1 cellular context compared by ENCODE assay signal in genomic region chr19:11380653-11381534, GRCh38.
TF ChIP-seq lines count a peak whose summit lies in the region.

No MANE protein-coding gene starts in this region.

TF ChIP-seq in HepG2, 621 proteins besides CTCF, POLR2A, EP300 and RAD21 (continued from another document and continues in another):
- TF ChIP-seq, protein P1, sequence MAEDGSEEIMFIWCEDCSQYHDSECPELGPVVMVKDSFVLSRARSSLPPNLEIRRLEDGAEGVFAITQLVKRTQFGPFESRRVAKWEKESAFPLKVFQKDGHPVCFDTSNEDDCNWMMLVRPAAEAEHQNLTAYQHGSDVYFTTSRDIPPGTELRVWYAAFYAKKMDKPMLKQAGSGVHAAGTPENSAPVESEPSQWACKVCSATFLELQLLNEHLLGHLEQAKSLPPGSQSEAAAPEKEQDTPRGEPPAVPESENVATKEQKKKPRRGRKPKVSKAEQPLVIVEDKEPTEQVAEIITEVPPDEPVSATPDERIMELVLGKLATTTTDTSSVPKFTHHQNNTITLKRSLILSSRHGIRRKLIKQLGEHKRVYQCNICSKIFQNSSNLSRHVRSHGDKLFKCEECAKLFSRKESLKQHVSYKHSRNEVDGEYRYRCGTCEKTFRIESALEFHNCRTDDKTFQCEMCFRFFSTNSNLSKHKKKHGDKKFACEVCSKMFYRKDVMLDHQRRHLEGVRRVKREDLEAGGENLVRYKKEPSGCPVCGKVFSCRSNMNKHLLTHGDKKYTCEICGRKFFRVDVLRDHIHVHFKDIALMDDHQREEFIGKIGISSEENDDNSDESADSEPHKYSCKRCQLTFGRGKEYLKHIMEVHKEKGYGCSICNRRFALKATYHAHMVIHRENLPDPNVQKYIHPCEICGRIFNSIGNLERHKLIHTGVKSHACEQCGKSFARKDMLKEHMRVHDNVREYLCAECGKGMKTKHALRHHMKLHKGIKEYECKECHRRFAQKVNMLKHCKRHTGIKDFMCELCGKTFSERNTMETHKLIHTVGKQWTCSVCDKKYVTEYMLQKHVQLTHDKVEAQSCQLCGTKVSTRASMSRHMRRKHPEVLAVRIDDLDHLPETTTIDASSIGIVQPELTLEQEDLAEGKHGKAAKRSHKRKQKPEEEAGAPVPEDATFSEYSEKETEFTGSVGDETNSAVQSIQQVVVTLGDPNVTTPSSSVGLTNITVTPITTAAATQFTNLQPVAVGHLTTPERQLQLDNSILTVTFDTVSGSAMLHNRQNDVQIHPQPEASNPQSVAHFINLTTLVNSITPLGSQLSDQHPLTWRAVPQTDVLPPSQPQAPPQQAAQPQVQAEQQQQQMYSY (CRISPR knock-in tag; IDR thresholded peaks at IDR 0.05) = no peak
- TF ChIP-seq NR2F6 (IDR thresholded peaks at IDR 0.05) = no peak
- peak; percentile 49; the same call in 1 of the 2 replicates for TF ChIP-seq NR2F6 (CRISPR knock-in tag; IDR thresholded peaks at IDR 0.05)
- peak; percentile 63 for TF ChIP-seq ZNF724P (CRISPR knock-in tag; IDR thresholded peaks at IDR 0.05; ENCODE audit: borderline replicate concordance)
- TF ChIP-seq CBX2 (IDR thresholded peaks at IDR 0.05; ENCODE audit: low read depth, low read length) = no peak
- TF ChIP-seq CBX2 (CRISPR knock-in tag; IDR thresholded peaks at IDR 0.05; ENCODE audit: low read depth) = no peak
- TF ChIP-seq MXD4 (CRISPR knock-in tag; IDR thresholded peaks at IDR 0.05) = peak; percentile 81
- TF ChIP-seq KMT2B (CRISPR knock-in tag; IDR thresholded peaks at IDR 0.05) = 0 out of 2 replicates have a peak, but pooled peaks have one; percentile 64
- TF ChIP-seq SAFB2 (CRISPR knock-in tag; IDR thresholded peaks at IDR 0.05; ENCODE audit: borderline replicate concordance, low read depth) = peak; percentile 54; the same call in 1 of the 2 replicates
- TF ChIP-seq ZNF407 (CRISPR knock-in tag; IDR thresholded peaks at IDR 0.05; ENCODE audit: not compliant biosample characterization) = peak; percentile 24
- peak; percentile 65; the same call in 1 of the 2 replicates for TF ChIP-seq ZNF784 (CRISPR knock-in tag; IDR thresholded peaks at IDR 0.05; ENCODE audit: borderline replicate concordance)
- no peak for TF ChIP-seq ZNF652 (CRISPR knock-in tag; IDR thresholded peaks at IDR 0.05; ENCODE audit: borderline replicate concordance, low read depth)
- peak; percentile 59; the same call in 1 of the 2 replicates for TF ChIP-seq HMG20B (CRISPR knock-in tag; conservative IDR thresholded peaks at IDR 0.05)
- TF ChIP-seq ZNF496 (CRISPR knock-in tag; IDR thresholded peaks at IDR 0.05; ENCODE audit: insufficient replicate concordance) = no peak
- TF ChIP-seq MEIS1 (CRISPR knock-in tag; IDR thresholded peaks at IDR 0.05; ENCODE audit: borderline replicate concordance) = peak; percentile 47; the same call in 1 of the 2 replicates
- no peak for TF ChIP-seq RERE (CRISPR knock-in tag; IDR thresholded peaks at IDR 0.05; ENCODE audit: low read depth)
- TF ChIP-seq ZNF18 (CRISPR knock-in tag; IDR thresholded peaks at IDR 0.05; ENCODE audit: insufficient replicate concordance) = no peak
- TF ChIP-seq PHF8 (CRISPR knock-in tag; IDR thresholded peaks at IDR 0.05) = peak; percentile 66
- 0 out of 2 replicates have a peak, but pooled peaks have one; percentile 20 for TF ChIP-seq ZNF256 (CRISPR knock-in tag; conservative IDR thresholded peaks at IDR 0.05)
- TF ChIP-seq, protein P2, sequence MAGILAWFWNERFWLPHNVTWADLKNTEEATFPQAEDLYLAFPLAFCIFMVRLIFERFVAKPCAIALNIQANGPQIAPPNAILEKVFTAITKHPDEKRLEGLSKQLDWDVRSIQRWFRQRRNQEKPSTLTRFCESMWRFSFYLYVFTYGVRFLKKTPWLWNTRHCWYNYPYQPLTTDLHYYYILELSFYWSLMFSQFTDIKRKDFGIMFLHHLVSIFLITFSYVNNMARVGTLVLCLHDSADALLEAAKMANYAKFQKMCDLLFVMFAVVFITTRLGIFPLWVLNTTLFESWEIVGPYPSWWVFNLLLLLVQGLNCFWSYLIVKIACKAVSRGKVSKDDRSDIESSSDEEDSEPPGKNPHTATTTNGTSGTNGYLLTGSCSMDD (CRISPR knock-in tag; IDR thresholded peaks at IDR 0.05) = no peak
- TF ChIP-seq ZNF674 (CRISPR knock-in tag; IDR thresholded peaks at IDR 0.05; ENCODE audit: low read depth) = no peak
- TF ChIP-seq ZNF383 (CRISPR knock-in tag; IDR thresholded peaks at IDR 0.05; ENCODE audit: borderline replicate concordance) = no peak
- TF ChIP-seq NR2F2 (IDR thresholded peaks at IDR 0.05; ENCODE audit: borderline replicate concordance, low read depth) = no peak
- TF ChIP-seq KLF15 (CRISPR knock-in tag; IDR thresholded peaks at IDR 0.05; ENCODE audit: borderline replicate concordance) = no peak
- TF ChIP-seq ZHX1 (CRISPR knock-in tag; IDR thresholded peaks at IDR 0.05; ENCODE audit: low read depth) = no peak
- peak; percentile 83 for TF ChIP-seq HOXA3 (CRISPR knock-in tag; IDR thresholded peaks at IDR 0.05)
- TF ChIP-seq, protein P3, sequence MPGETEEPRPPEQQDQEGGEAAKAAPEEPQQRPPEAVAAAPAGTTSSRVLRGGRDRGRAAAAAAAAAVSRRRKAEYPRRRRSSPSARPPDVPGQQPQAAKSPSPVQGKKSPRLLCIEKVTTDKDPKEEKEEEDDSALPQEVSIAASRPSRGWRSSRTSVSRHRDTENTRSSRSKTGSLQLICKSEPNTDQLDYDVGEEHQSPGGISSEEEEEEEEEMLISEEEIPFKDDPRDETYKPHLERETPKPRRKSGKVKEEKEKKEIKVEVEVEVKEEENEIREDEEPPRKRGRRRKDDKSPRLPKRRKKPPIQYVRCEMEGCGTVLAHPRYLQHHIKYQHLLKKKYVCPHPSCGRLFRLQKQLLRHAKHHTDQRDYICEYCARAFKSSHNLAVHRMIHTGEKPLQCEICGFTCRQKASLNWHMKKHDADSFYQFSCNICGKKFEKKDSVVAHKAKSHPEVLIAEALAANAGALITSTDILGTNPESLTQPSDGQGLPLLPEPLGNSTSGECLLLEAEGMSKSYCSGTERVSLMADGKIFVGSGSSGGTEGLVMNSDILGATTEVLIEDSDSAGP (CRISPR knock-in tag; IDR thresholded peaks at IDR 0.05; ENCODE audit: borderline replicate concordance) = peak; percentile 77; the same call in 1 of the 2 replicates
